11 cellular contexts compared by ENCODE assay signal in the genomic region with DNA sequence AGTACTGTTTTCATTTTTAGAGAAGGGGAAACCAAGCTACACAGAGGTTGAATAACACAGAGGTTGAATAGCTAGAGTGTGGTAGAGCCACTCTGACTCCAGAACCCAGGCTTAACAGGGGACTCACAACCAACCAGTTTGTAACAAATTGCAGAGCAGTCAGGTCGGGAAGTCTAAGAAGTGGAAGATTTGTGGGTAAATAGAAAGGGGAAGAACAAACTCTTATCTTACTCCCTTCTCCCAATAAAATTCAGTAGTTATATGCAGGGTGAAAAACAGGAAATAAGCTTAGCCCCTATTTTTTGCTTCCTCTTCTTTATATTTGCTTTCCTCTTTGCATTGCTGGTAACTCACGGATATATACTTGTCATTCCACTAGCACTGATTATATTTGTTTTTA. TPM values are rescaled to one million over a fixed set of nuclear protein-coding genes. Genes with fewer than 3 reads are reported as not detected.
DNase-seq lines count a peak whose midpoint lies in the region; ATAC-seq and TF ChIP-seq lines count a peak whose summit lies in the region.
"Had no signal": no experiment of that assay in that cellular context is flagged by ENCODE, and none has a peak within 500 bp of the region (broad histone marks: within the 10 kb centered on the region; RNA-seq: fewer than 3 reads in every experiment).

No MANE protein-coding gene starts in this region.

- intact Hi-C loops in activated B cell treated with CpG ODN at 0.5 μM for 24 hours (cut with micrococcal nuclease): loop anchor here (1.0 to 2.0 kb wide), 2 partner anchors 19 to 50 kb away; no protein-coding TSS in a partner anchor
- intact Hi-C loops in A673 (cut with micrococcal nuclease; ENCODE audit: unreplicated experiment): no loop called here

- H3K27ac Mint-ChIP-seq in activated B cell treated with CpG ODN at 0.5 μM for 24 hours: peak overlapping the region; percentile 57
- H3K27ac Mint-ChIP-seq in naive thymus-derived CD8-positive, alpha-beta T cell: peak overlapping the region; percentile 63 to 95 (median 81)

- H3K9me2 ChIP-seq in Karpas-422 (replicated peaks; ENCODE audit: insufficient read depth, low read length): no peaks in the 10 kb centered on the region

- peaks cover 78% of the 10 kb centered on the region for H3K36me3 Mint-ChIP-seq in activated B cell treated with CpG ODN at 0.5 μM for 24 hours (ENCODE audit: low read depth)
- peaks cover 5 to 82% (median 28%) of the 10 kb centered on the region in 3 donors for H3K36me3 Mint-ChIP-seq in naive thymus-derived CD8-positive, alpha-beta T cell

- H3K4me3 ChIP-seq in Karpas-422 (ENCODE audit: low read length) (peak overlapping the region; percentile 48), A673 (ENCODE audit: low read depth, low read length, poor library complexity, severe bottlenecking) (no peak overlapping the region)
- H3K4me3 ChIP-seq: body of pancreas, suprapubic skin had no signal

- peaks cover 85% of the 10 kb centered on the region for H3K4me1 Mint-ChIP-seq in activated B cell treated with CpG ODN at 0.5 μM for 24 hours
- H3K4me1 Mint-ChIP-seq in naive thymus-derived CD8-positive, alpha-beta T cell: peaks cover 41 to 95% (median 90%) of the 10 kb centered on the region in 4 donors

- H3K27ac ChIP-seq in Karpas-422 (ENCODE audit: low read length): peak overlapping the region; percentile 90
- H3K27ac ChIP-seq in A673 (ENCODE audit: low read depth, low read length, poor library complexity, severe bottlenecking): no peak overlapping the region
- H3K27ac ChIP-seq: suprapubic skin had no signal

- H3K9ac ChIP-seq in Karpas-422 (ENCODE audit: low read length): peak overlapping the region; percentile 30

- H3K79me2 ChIP-seq in Karpas-422 (ENCODE audit: low read length): peaks cover 99% of the 10 kb centered on the region

- H3K36me3 ChIP-seq in Karpas-422 (ENCODE audit: insufficient read depth, low read length) (peaks cover 26% of the 10 kb centered on the region), A673 (ENCODE audit: insufficient read depth, low read length, poor library complexity, severe bottlenecking) (no peaks in the 10 kb centered on the region)

- H3K27me3 ChIP-seq in Karpas-422 (ENCODE audit: low read length) (no peaks in the 10 kb centered on the region), A673 (replicated peaks; ENCODE audit: insufficient read depth, low read depth, low read length, poor library complexity) (no peaks in the 10 kb centered on the region)
- H3K27me3 ChIP-seq: body of pancreas, suprapubic skin had no signal

- POLR2A ChIA-PET in activated B cell treated with CpG ODN at 0.5 μM for 24 hours (lab: Charles Lee): interaction anchor here (1.0 to 2.9 kb wide), 3 partner anchors 13 to 51 kb away, joined by 3 to 17 read pairs (median 6); a partner anchor contains a TSS
- POLR2A ChIA-PET in naive thymus-derived CD8-positive, alpha-beta T cell (lab: Charles Lee): interaction anchor here (0.8 to 2.5 kb wide), 2 partner anchors 23 to 51 kb away, joined by 3 to 10 read pairs; a partner anchor contains a TSS
- POLR2A ChIA-PET in A673 (lab: Charles Lee; ENCODE audit: low non-redundant PET): no interaction called here

- peak overlapping the region; percentile 78 for H3K4me2 ChIP-seq in Karpas-422 (ENCODE audit: low read depth, low read length, poor library complexity, severe bottlenecking)

- DNase-seq in GDM1 (lab: John Stamatoyannopoulos, UW) (peak; percentile 29), Karpas-422 (no peak), activated B cell treated with CpG ODN at 0.5 μM for 24 hours (no peak), A673 (ENCODE audit: low spot score) (no peak), LoVo (ENCODE audit: low spot score) (no peak)
- no peak for DNase-seq in naive thymus-derived CD8-positive, alpha-beta T cell
- DNase-seq: activated CD4-positive, CD25-positive, alpha-beta regulatory T cell; body of pancreas; NCI-H774 had no signal

- BruUV-seq in A673 (replicated peaks; lab: Mats Ljungman, UMichigan): no TSS peak

- CTCF ChIA-PET in activated B cell treated with CpG ODN at 0.5 μM for 24 hours (lab: Charles Lee) (interaction anchor here (0.5 to 0.6 kb wide), 2 partner anchors 10 to 337 kb away, joined by 3 read pairs; no protein-coding TSS in a partner anchor), A673 (lab: Charles Lee) (no interaction called here)

- no peaks in the 10 kb centered on the region for H3K9me3 Mint-ChIP-seq in activated B cell treated with CpG ODN at 0.5 μM for 24 hours
- H3K9me3 Mint-ChIP-seq in naive thymus-derived CD8-positive, alpha-beta T cell: peaks cover 0 to 2% (median 0%) of the 10 kb centered on the region in 9 donors

- peaks cover 72% of the 10 kb centered on the region for H4K20me1 ChIP-seq in Karpas-422 (ENCODE audit: insufficient read depth, low read depth, low read length)

- peak overlapping the region; percentile 50 for H3K4me3 Mint-ChIP-seq in activated B cell treated with CpG ODN at 0.5 μM for 24 hours
- peak overlapping the region; percentile 29 to 85 (median 70) for H3K4me3 Mint-ChIP-seq in naive thymus-derived CD8-positive, alpha-beta T cell

- no peaks in the 10 kb centered on the region for H3K9me3 ChIP-seq in Karpas-422 (ENCODE audit: low read length)
- H3K9me3 ChIP-seq in A673 (ENCODE audit: low read depth, low read length, poor library complexity, severe bottlenecking): peaks cover 1% of the 10 kb centered on the region
- H3K9me3 ChIP-seq: body of pancreas, suprapubic skin had no signal

- H2AFZ ChIP-seq in Karpas-422 (ENCODE audit: low read length): no peak overlapping the region

- no peak for TF ChIP-seq CTCF in activated B cell treated with CpG ODN at 0.5 μM for 24 hours (IDR thresholded peaks at IDR 0.05)
- no peak for TF ChIP-seq CTCF in A673 (conservative IDR thresholded peaks at IDR 0.05; ENCODE audit: low read depth, low read length)

- ATAC-seq in activated B cell treated with CpG ODN at 0.5 μM for 24 hours (ENCODE audit: low read depth): peak; percentile 43
- peak; percentile 48 to 64 for ATAC-seq in naive thymus-derived CD8-positive, alpha-beta T cell
- no peak for ATAC-seq in HG02678 (IDR thresholded peaks at IDR 0.05; ENCODE audit: unreplicated experiment)
- ATAC-seq: body of pancreas had no signal

- peaks cover 60% of the 10 kb centered on the region for H3K4me1 ChIP-seq in Karpas-422 (ENCODE audit: low read length)
- peaks cover 7% of the 10 kb centered on the region for H3K4me1 ChIP-seq in A673 (ENCODE audit: insufficient read depth, low read length, poor library complexity, severe bottlenecking)

- no peaks in the 10 kb centered on the region for H3K27me3 Mint-ChIP-seq in activated B cell treated with CpG ODN at 0.5 μM for 24 hours
- H3K27me3 Mint-ChIP-seq in naive thymus-derived CD8-positive, alpha-beta T cell: no peaks in the 10 kb centered on the region

RNA-seq across cellular contexts. Expression of a gene that starts 23.2 kb away (rescaled TPM):
- total RNA-seq in Karpas-422 (2014; rRNA removed; shearing (Covaris generic); ENCODE audit: low replicate concordance): 120 and 223 TPM in 2 replicates
- total RNA-seq in activated B cell treated with CpG ODN at 0.5 μM for 24 hours (310 and 324 TPM in 2 replicates), A673 (2021) (188 and 198 TPM in 2 replicates)
- 100 to 1,000 TPM; 229 to 239 TPM for total RNA-seq in naive thymus-derived CD8-positive, alpha-beta T cell
- 100 to 1,000 TPM; 236 to 472 (median 393) TPM for polyA plus RNA-seq in naive thymus-derived CD8-positive, alpha-beta T cell
